Comparison of ENCODE assay signal across 12 cellular contexts in genomic region chr3:177810162-177810623, GRCh38.
DNase-seq lines count a peak whose midpoint lies in the region; TF ChIP-seq lines count a peak whose summit lies in the region.
"Had no signal": no experiment of that assay in that cellular context is flagged by ENCODE, and none has a peak within 500 bp of the region (broad histone marks: within the 10 kb centered on the region; RNA-seq: fewer than 3 reads in every experiment).

No MANE protein-coding gene starts in this region.

- intact Hi-C loops in tibial artery (cut with DNase I; ENCODE audit: low total_unique reads), result loop anchor here (10.0 kb wide), 1 partner anchor 615 kb away; the partner anchor contains the start of gene TBL1XR1

- H2BK12ac ChIP-seq in neuronal stem cell (ENCODE audit: low read length), result no peak overlapping the region

- H3K36me3 ChIP-seq in BLaER1 treated with 17β-estradiol and CSF1 and Interleukin-3, amounts not matched to agents 10 nM and 100 nM, result peaks cover 0 to 3% (median 0%) of the 10 kb centered on the region in 11 experiments; a peak in 1 of 22 replicates
- H3K36me3 ChIP-seq in tibial artery (no peaks in the 10 kb centered on the region), neuronal stem cell (replicated peaks in 1 of 2; ENCODE audit: control insufficient read depth in 2 of 2, insufficient read depth in 2 of 2, low read length in 2 of 2) (no peaks in the 10 kb centered on the region)

- H3K79me1 ChIP-seq in neuronal stem cell (ENCODE audit: low read depth, low read length), result no peaks in the 10 kb centered on the region

- no peak overlapping the region for H2AFZ ChIP-seq in neuronal stem cell (ENCODE audit: low read length)

- no peak overlapping the region for H3K4me3 Mint-ChIP-seq in neural crest cell
- H3K4me3 Mint-ChIP-seq in progenitor cell of endocrine pancreas (ENCODE audit: low read depth), result no peak overlapping the region
- H3K4me3 Mint-ChIP-seq: H9 had no signal

- H3K27ac Mint-ChIP-seq in neural crest cell (ENCODE audit: unreplicated experiment) (peak overlapping the region; percentile 45), progenitor cell of endocrine pancreas (no peak overlapping the region)
- H3K27ac Mint-ChIP-seq: H9 had no signal

- H3K27me3 Mint-ChIP-seq in neural crest cell (ENCODE audit: low read depth) (no peaks in the 10 kb centered on the region), progenitor cell of endocrine pancreas (no peaks in the 10 kb centered on the region)

- H3K36me3 Mint-ChIP-seq in neural crest cell (ENCODE audit: low read depth) (no peaks in the 10 kb centered on the region), progenitor cell of endocrine pancreas (ENCODE audit: insufficient read depth) (no peaks in the 10 kb centered on the region)

- H3K4me1 ChIP-seq in BLaER1 treated with 17β-estradiol and CSF1 and Interleukin-3, amounts not matched to agents 10 nM and 100 nM, result peaks cover 11 to 25% (median 15%) of the 10 kb centered on the region in 10 experiments; a peak in 18 of 20 replicates
- H3K4me1 ChIP-seq in tibial artery (peaks cover 0 to 43% (median 11%) of the 10 kb centered on the region in 4 donors), neuronal stem cell (ENCODE audit: control insufficient read depth in 2 of 2, insufficient read depth in 1 of 2, low read depth in 1 of 2, low read length in 2 of 2) (no peaks in the 10 kb centered on the region)

- no peak overlapping the region for H2BK120ac ChIP-seq in neuronal stem cell (ENCODE audit: low read depth, low read length)

- peaks cover 16% of the 10 kb centered on the region for H3K4me1 Mint-ChIP-seq in neural crest cell
- peaks cover 3% of the 10 kb centered on the region for H3K4me1 Mint-ChIP-seq in progenitor cell of endocrine pancreas (ENCODE audit: low read depth)
- H3K4me1 Mint-ChIP-seq: H9 had no signal

- no peak overlapping the region for H3K18ac ChIP-seq in neuronal stem cell (ENCODE audit: low read length)

- H4K8ac ChIP-seq in neuronal stem cell (ENCODE audit: low read depth, low read length), result no peak overlapping the region

- H3K9me3 Mint-ChIP-seq in neural crest cell (peaks cover 3% of the 10 kb centered on the region), progenitor cell of endocrine pancreas (ENCODE audit: low read depth) (peaks cover 3% of the 10 kb centered on the region)

- no peaks in the 10 kb centered on the region for H3K27me3 ChIP-seq in BLaER1 treated with 17β-estradiol and CSF1 and Interleukin-3, amounts not matched to agents 10 nM and 100 nM
- H3K27me3 ChIP-seq in tibial artery, result no peaks in the 10 kb centered on the region
- no peaks in the 10 kb centered on the region for H3K27me3 ChIP-seq in neuronal stem cell (ENCODE audit: control insufficient read depth in 3 of 3, insufficient read depth in 3 of 3, low read depth in 1 of 3, low read length in 3 of 3)

- H3K4me2 ChIP-seq in BLaER1 treated with 17β-estradiol and CSF1 and Interleukin-3, amounts not matched to agents 10 nM and 100 nM, result peak overlapping the region in 7 of 11 experiments; percentile 3 to 75 (median 45); a peak in 8 of 22 replicates
- no peak overlapping the region for H3K4me2 ChIP-seq in neuronal stem cell (ENCODE audit: insufficient read depth, low read length, poor library complexity, severe bottlenecking)

- peak; percentile 60 for DNase-seq in NCI-H460 (ENCODE audit: extremely low read depth, low read depth)
- peak; percentile 40 for DNase-seq in epidermal melanocyte (ENCODE audit: insufficient read length, low spot score)
- no peak for DNase-seq in neural crest cell (ENCODE audit: low read depth, low spot score)
- DNase-seq in tibial artery, result no peak
- DNase-seq in neuronal stem cell (ENCODE audit: low spot score), result no peak
- no peak for DNase-seq in progenitor cell of endocrine pancreas (ENCODE audit: low spot score, unreplicated experiment)
- no peak for DNase-seq in hippocampal formation (lab: John Stamatoyannopoulos, UW)
- DNase-seq: activated effector memory CD4-positive, alpha-beta T cell treated with anti-CD3 and anti-CD28 coated beads, Interleukin-2, amount 50 U/mL, for 16 hours; H9; islet precursor cell; KG1 had no signal

- H3K4me3 ChIP-seq in BLaER1 treated with 17β-estradiol and CSF1 and Interleukin-3, amounts not matched to agents 10 nM and 100 nM, result no peak overlapping the region
- H3K4me3 ChIP-seq in tibial artery (no peak overlapping the region), neuronal stem cell (ENCODE audit: low read length in 2 of 2) (no peak overlapping the region)

- no peak overlapping the region for H2BK5ac ChIP-seq in neuronal stem cell (ENCODE audit: low read length)

- H4K91ac ChIP-seq in neuronal stem cell (ENCODE audit: low read depth, low read length, poor library complexity), result no peak overlapping the region

- H4K20me1 ChIP-seq in BLaER1 treated with 17β-estradiol and CSF1 and Interleukin-3, amounts not matched to agents 10 nM and 100 nM, result no peaks in the 10 kb centered on the region

- H3K14ac ChIP-seq in neuronal stem cell (ENCODE audit: low read length), result no peak overlapping the region

- TF ChIP-seq CTCF in neural crest cell (conservative IDR thresholded peaks at IDR 0.05) (no peak), tibial artery (IDR thresholded peaks at IDR 0.05) (no peak), progenitor cell of endocrine pancreas (IDR thresholded peaks at IDR 0.05; ENCODE audit: unreplicated experiment) (no peak)

- no CpG with 5 or more reads among the region's 3 CpGs for WGBS in neuronal stem cell (ENCODE audit: extremely low coverage in 2 of 2, insufficient read length in 2 of 2, insufficient replicate concordance in 1 of 2), 2 donors

- no peak overlapping the region for H3K9ac ChIP-seq in BLaER1 treated with 17β-estradiol and CSF1 and Interleukin-3, amounts not matched to agents 10 nM and 100 nM
- no peak overlapping the region for H3K9ac ChIP-seq in neuronal stem cell (ENCODE audit: low read depth, low read length, poor library complexity)

- no peak overlapping the region for H2BK15ac ChIP-seq in neuronal stem cell (ENCODE audit: low read length)

- no peak overlapping the region for H3K23ac ChIP-seq in neuronal stem cell (ENCODE audit: low read depth, low read length, poor library complexity)

- peak overlapping the region in 3 of 11 experiments; percentile 11 to 43 (median 22); a peak in 3 of 22 replicates for H3K27ac ChIP-seq in BLaER1 treated with 17β-estradiol and CSF1 and Interleukin-3, amounts not matched to agents 10 nM and 100 nM
- H3K27ac ChIP-seq in tibial artery (peak overlapping the region in 1 of 2 donors; percentile 45), neuronal stem cell (replicated peaks; ENCODE audit: low read length) (no peak overlapping the region)

- no peak overlapping the region for H3K4ac ChIP-seq in neuronal stem cell (ENCODE audit: low read length)

- no peak overlapping the region for H2AK5ac ChIP-seq in neuronal stem cell (ENCODE audit: low read depth, low read length)

- H3K9me3 ChIP-seq in BLaER1 treated with 17β-estradiol and CSF1 and Interleukin-3, amounts not matched to agents 10 nM and 100 nM (replicated peaks in 1 of 11), result peaks cover 8 to 59% (median 34%) of the 10 kb centered on the region in 11 experiments; a peak in 20 of 22 replicates
- H3K9me3 ChIP-seq in tibial artery (no peaks in the 10 kb centered on the region), neuronal stem cell (replicated peaks in 1 of 2; ENCODE audit: control insufficient read depth in 2 of 2, insufficient read depth in 1 of 2, low read depth in 1 of 2, low read length in 2 of 2) (no peaks in the 10 kb centered on the region)

Comparison
In these comparisons a context has a peak if more than half of its experiments do, and no peak if none do; other contexts are left out.
1. DNase-seq: peak in NCI-H460 (single experiment) and epidermal melanocyte (single experiment); none in neural crest cell (single experiment), tibial artery (0 of 2), neuronal stem cell (single experiment), progenitor cell of endocrine pancreas (single experiment) and hippocampal formation (0 of 2).